Comparison of ENCODE assay signal across 13 cellular contexts in genomic region chr1:67020304-67020703, GRCh38. TPM values are rescaled to one million over a fixed set of nuclear protein-coding genes. Genes with fewer than 3 reads are reported as not detected.
DNase-seq lines count a peak whose midpoint lies in the region; ATAC-seq and TF ChIP-seq lines count a peak whose summit lies in the region.
"Had no signal": no experiment of that assay in that cellular context is flagged by ENCODE, and none has a peak within 500 bp of the region (broad histone marks: within the 10 kb centered on the region; RNA-seq: fewer than 3 reads in every experiment).

No MANE protein-coding gene starts in this region.

- peaks cover 8% of the 10 kb centered on the region; the same call in 1 of the 2 replicates for H3K27me3 ChIP-seq in HUES48 (ENCODE audit: control insufficient read depth, insufficient read depth, low read length)
- H3K27me3 ChIP-seq in brain microvascular endothelial cell (replicated peaks), result no peaks in the 10 kb centered on the region
- H3K27me3 ChIP-seq in skeletal muscle tissue (ENCODE audit: control insufficient read depth in 3 of 3, insufficient read depth in 3 of 3, low read length in 3 of 3), result no peaks in the 10 kb centered on the region
- no peaks in the 10 kb centered on the region for H3K27me3 ChIP-seq in dorsolateral prefrontal cortex
- H3K27me3 ChIP-seq: colonic mucosa had no signal

- H3K27me3 Mint-ChIP-seq in activated naive CD8-positive, alpha-beta T cell treated with anti-CD3 and anti-CD28 coated beads for 36 hours, result no peaks in the 10 kb centered on the region

- H3K9ac ChIP-seq in HUES48 (ENCODE audit: low read depth, low read length) (no peak overlapping the region; the same call in 1 of the 2 replicates), skeletal muscle tissue (ENCODE audit: low read depth in 1 of 3, low read length in 3 of 3) (no peak overlapping the region)

- ATAC-seq in GM19463 (IDR thresholded peaks at IDR 0.05; ENCODE audit: unreplicated experiment), result no peak

- H3K27ac ChIP-seq in HUES48 (ENCODE audit: low read depth, low read length), result peak overlapping the region; percentile 86
- H3K27ac ChIP-seq in brain microvascular endothelial cell, result peak overlapping the region; percentile 16
- H3K27ac ChIP-seq in skeletal muscle tissue (ENCODE audit: low read depth, low read length), result peak overlapping the region; percentile 67
- H3K27ac ChIP-seq in dorsolateral prefrontal cortex, result peak overlapping the region in 5 of 59 donors; percentile 2 to 57 (median 40)
- H3K27ac ChIP-seq: colonic mucosa had no signal

- H3K36me3 Mint-ChIP-seq in activated naive CD8-positive, alpha-beta T cell treated with anti-CD3 and anti-CD28 coated beads for 36 hours, result peaks cover 34% of the 10 kb centered on the region

- no peak for TF ChIP-seq CTCF in brain microvascular endothelial cell (IDR thresholded peaks at IDR 0.05; ENCODE audit: low read depth, low read length, missing control alignments)
- no peak for TF ChIP-seq CTCF in dorsolateral prefrontal cortex (IDR thresholded peaks at IDR 0.05 in 54 of 56, conservative IDR thresholded peaks at IDR 0.05 in 2 of 56; ENCODE audit: low read depth in 1 of 56, partially characterized antibody in 56 of 56)

- H3K4me1 Mint-ChIP-seq in activated naive CD8-positive, alpha-beta T cell treated with anti-CD3 and anti-CD28 coated beads for 36 hours, result peaks cover 9% of the 10 kb centered on the region

- H3K27ac Mint-ChIP-seq in activated naive CD8-positive, alpha-beta T cell treated with anti-CD3 and anti-CD28 coated beads for 36 hours, result no peak overlapping the region

- DNase-seq in brain microvascular endothelial cell (peak; percentile 33), iris pigment epithelial cell (ENCODE audit: low read depth) (peak; percentile 80), dorsolateral prefrontal cortex (no peak)
- no peak for DNase-seq in activated naive CD8-positive, alpha-beta T cell treated with anti-CD3 and anti-CD28 coated beads for 36 hours
- no peak for DNase-seq in activated CD4-positive, alpha-beta T cell treated with anti-CD3 and anti-CD28 coated beads, Interleukin-2, amount 50 U/mL, for 48 hours
- DNase-seq: colonic mucosa, NCI-H1092, NCI-H510A, T1000 had no signal

- intact Hi-C loops in dorsolateral prefrontal cortex (cut with DNase I), result no loop called here

- H3K4me3 Mint-ChIP-seq in activated naive CD8-positive, alpha-beta T cell treated with anti-CD3 and anti-CD28 coated beads for 36 hours, result no peak overlapping the region

- H3K4me1 ChIP-seq in HUES48 (ENCODE audit: control insufficient read depth, insufficient read depth, low read length) (peaks cover 28% of the 10 kb centered on the region), skeletal muscle tissue (ENCODE audit: control insufficient read depth in 3 of 3, insufficient read depth in 3 of 3, low read length in 3 of 3) (peaks cover 2 to 8% (median 2%) of the 10 kb centered on the region in 3 donors)
- H3K4me1 ChIP-seq: colonic mucosa had no signal

- H3K9me3 ChIP-seq in HUES48 (ENCODE audit: control insufficient read depth, insufficient read depth, low read length) (no peaks in the 10 kb centered on the region), skeletal muscle tissue (ENCODE audit: control insufficient read depth in 3 of 3, low read length in 3 of 3) (no peaks in the 10 kb centered on the region)
- H3K9me3 ChIP-seq: colonic mucosa had no signal

- H3K36me3 ChIP-seq in HUES48 (ENCODE audit: control insufficient read depth, insufficient read depth, low read length), result no peaks in the 10 kb centered on the region
- peaks cover 3% of the 10 kb centered on the region for H3K36me3 ChIP-seq in brain microvascular endothelial cell (replicated peaks)
- H3K36me3 ChIP-seq in skeletal muscle tissue (ENCODE audit: control insufficient read depth in 3 of 3, insufficient read depth in 3 of 3, low read length in 3 of 3), result peaks cover 10 to 38% (median 20%) of the 10 kb centered on the region in 3 donors
- H3K36me3 ChIP-seq: colonic mucosa had no signal

- no peak overlapping the region for H3K4me3 ChIP-seq in HUES48 (ENCODE audit: low read depth, low read length)
- H3K4me3 ChIP-seq in brain microvascular endothelial cell (ENCODE audit: low read depth, low read length), result no peak overlapping the region
- no peak overlapping the region for H3K4me3 ChIP-seq in skeletal muscle tissue (ENCODE audit: low read length in 3 of 3)
- no peak overlapping the region for H3K4me3 ChIP-seq in dorsolateral prefrontal cortex
- H3K4me3 ChIP-seq: colonic mucosa, lung had no signal

- peaks cover 1% of the 10 kb centered on the region for H3K9me3 Mint-ChIP-seq in activated naive CD8-positive, alpha-beta T cell treated with anti-CD3 and anti-CD28 coated beads for 36 hours

- in situ Hi-C loops in brain microvascular endothelial cell (cut with HindIII; ENCODE audit: low pct_ligation_motif_present, low sequenced_read_pairs), result no loop called here

RNA-seq across cellular contexts. Expression of gene SLC35D1, which starts 33.6 kb away (rescaled TPM):
- total RNA-seq in skeletal muscle tissue (7.8 TPM), dorsolateral prefrontal cortex (10 to 100 TPM in 22 of 120 experiments, 1 to 10 TPM in 98; 5.7 to 12.8 (median 8.3) TPM)
- total RNA-seq in activated naive CD8-positive, alpha-beta T cell treated with anti-CD3 and anti-CD28 coated beads for 36 hours, result 10 to 100 TPM; 12.1 to 12.6 TPM

Comparison
In these comparisons a context has a peak if more than half of its experiments do, and no peak if none do; other contexts are left out.
1. DNase-seq: peak in brain microvascular endothelial cell (single experiment) and iris pigment epithelial cell (single experiment); none in activated naive CD8-positive, alpha-beta T cell treated with anti-CD3 and anti-CD28 coated beads for 36 hours (single experiment), activated CD4-positive, alpha-beta T cell treated with anti-CD3 and anti-CD28 coated beads, Interleukin-2, amount 50 U/mL, for 48 hours (0 of 2) and dorsolateral prefrontal cortex (0 of 10).